Comparison of ENCODE assay signal across 1 cellular context in genomic region chr14:57390037-57390805, GRCh38.
TF ChIP-seq lines count a peak whose summit lies in the region.

Gene NAA30 (plus strand): TSS chr14:57390586. CDS start chr14:57390958, 372 bp downstream.

TF ChIP-seq in HepG2, 621 proteins besides CTCF, POLR2A, EP300 and RAD21 (continued from another document):
- TF ChIP-seq ZNF142 (CRISPR knock-in tag; IDR thresholded peaks at IDR 0.05) (no peak), ZFP41 (CRISPR knock-in tag; IDR thresholded peaks at IDR 0.05; ENCODE audit: borderline replicate concordance) (no peak), ZNF543 (CRISPR knock-in tag; IDR thresholded peaks at IDR 0.05) (0 out of 2 replicates have a peak, but pooled peaks have one; percentile 27), ZNF788 (CRISPR knock-in tag; IDR thresholded peaks at IDR 0.05; ENCODE audit: borderline replicate concordance) (peak; percentile 50; the same call in 1 of the 2 replicates), ZBTB7B (CRISPR knock-in tag; IDR thresholded peaks at IDR 0.05) (0 out of 2 replicates have a peak, but pooled peaks have one; percentile 46), XRCC5 (optimal IDR thresholded peaks at IDR 0.05; ENCODE audit: low read length) (peak; percentile 9), PATZ1 (CRISPR knock-in tag; IDR thresholded peaks at IDR 0.05) (peak; percentile 91), ZNF598 (CRISPR knock-in tag; IDR thresholded peaks at IDR 0.05; ENCODE audit: borderline replicate concordance) (0 out of 2 replicates have a peak, but pooled peaks have one; percentile 33), SALL1 (CRISPR knock-in tag; IDR thresholded peaks at IDR 0.05) (peak; percentile 81), GATAD1 (CRISPR knock-in tag; IDR thresholded peaks at IDR 0.05) (peak; percentile 81), GMEB1 (CRISPR knock-in tag; IDR thresholded peaks at IDR 0.05; ENCODE audit: borderline replicate concordance) (peak; percentile 43; the same call in 1 of the 2 replicates), KDM6A (CRISPR knock-in tag; IDR thresholded peaks at IDR 0.05; ENCODE audit: low read depth) (no peak), RBM22 (optimal IDR thresholded peaks at IDR 0.05; ENCODE audit: low read length) (no peak), TERF1 (CRISPR knock-in tag; IDR thresholded peaks at IDR 0.05) (no peak), NFKB2 (CRISPR knock-in tag; IDR thresholded peaks at IDR 0.05; ENCODE audit: borderline replicate concordance) (peak; percentile 51; the same call in 1 of the 2 replicates), KDM5B (CRISPR knock-in tag; IDR thresholded peaks at IDR 0.05; ENCODE audit: borderline replicate concordance) (no peak), HNRNPH1 (optimal IDR thresholded peaks at IDR 0.05; ENCODE audit: low read depth, low read length) (peak; percentile 63), ZBTB43 (CRISPR knock-in tag; conservative IDR thresholded peaks at IDR 0.05) (peak; percentile 31; the same call in 1 of the 2 replicates), BRCA1 (CRISPR knock-in tag; IDR thresholded peaks at IDR 0.05) (0 out of 2 replicates have a peak, but pooled peaks have one; percentile 41), ELF1 (CRISPR knock-in tag; IDR thresholded peaks at IDR 0.05) (peak; percentile 63; the same call in 1 of the 2 replicates), POLR2G (IDR thresholded peaks at IDR 0.05; ENCODE audit: low read depth, low read length) (peak; percentile 82), MYC (CRISPR knock-in tag; IDR thresholded peaks at IDR 0.05; ENCODE audit: borderline replicate concordance) (peak; percentile 80; the same call in 1 of the 2 replicates), ESRRA (CRISPR knock-in tag; IDR thresholded peaks at IDR 0.05; ENCODE audit: low read depth) (no peak), ZNF121 (CRISPR knock-in tag; IDR thresholded peaks at IDR 0.05) (peak; percentile 50; the same call in 1 of the 2 replicates), ZNF747 (CRISPR knock-in tag; IDR thresholded peaks at IDR 0.05; ENCODE audit: borderline replicate concordance) (no peak), ZNF678 (CRISPR knock-in tag; IDR thresholded peaks at IDR 0.05) (no peak), NCOA2 (CRISPR knock-in tag; IDR thresholded peaks at IDR 0.05) (no peak; the same call in 1 of the 2 replicates), NFKBIZ (CRISPR knock-in tag; IDR thresholded peaks at IDR 0.05) (no peak), ZFP1 (CRISPR knock-in tag; IDR thresholded peaks at IDR 0.05) (no peak), ZSCAN29 (CRISPR knock-in tag; conservative IDR thresholded peaks at IDR 0.05) (peak; percentile 70; the same call in 1 of the 2 replicates), XBP1 (CRISPR knock-in tag; IDR thresholded peaks at IDR 0.05) (no peak), KDM2A (CRISPR knock-in tag; IDR thresholded peaks at IDR 0.05; ENCODE audit: borderline replicate concordance, low read depth) (peak; percentile 35; the same call in 1 of the 2 replicates), ZBTB46 (CRISPR knock-in tag; IDR thresholded peaks at IDR 0.05; ENCODE audit: borderline replicate concordance) (no peak), ZNF333 (CRISPR knock-in tag; IDR thresholded peaks at IDR 0.05; ENCODE audit: borderline replicate concordance) (peak; percentile 73; the same call in 1 of the 2 replicates), ZEB1 (IDR thresholded peaks at IDR 0.05; ENCODE audit: insufficient replicate concordance, low read depth) (peak; percentile 66), SAP130 (CRISPR knock-in tag; IDR thresholded peaks at IDR 0.05; ENCODE audit: low read depth) (peak; percentile 78), TAF1 (CRISPR knock-in tag; IDR thresholded peaks at IDR 0.05) (peak; percentile 71), AGO1 (IDR thresholded peaks at IDR 0.05; ENCODE audit: low read depth, low read length, poor library complexity, severe bottlenecking) (no peak), ASH2L (IDR thresholded peaks at IDR 0.05; ENCODE audit: insufficient read length, low read depth, low read length) (peak; percentile 77), DMAP1 (CRISPR knock-in tag; IDR thresholded peaks at IDR 0.05) (peak; percentile 64; the same call in 1 of the 2 replicates), ZNF138 (CRISPR knock-in tag; IDR thresholded peaks at IDR 0.05; ENCODE audit: low read depth) (no peak), PAXIP1 (CRISPR knock-in tag; conservative IDR thresholded peaks at IDR 0.05) (peak; percentile 45), KLF15 (CRISPR knock-in tag; IDR thresholded peaks at IDR 0.05; ENCODE audit: borderline replicate concordance) (no peak), SNAPC2 (CRISPR knock-in tag; IDR thresholded peaks at IDR 0.05) (peak; percentile 60; the same call in 1 of the 2 replicates), ZFP36L1 (CRISPR knock-in tag; IDR thresholded peaks at IDR 0.05) (no peak; the same call in 1 of the 2 replicates), DRAP1 (CRISPR knock-in tag; IDR thresholded peaks at IDR 0.05) (peak; percentile 73)
